Comparison of ENCODE assay signal across 8 cellular contexts in genomic region chr12:93243689-93244513, GRCh38.
DNase-seq lines count a peak whose midpoint lies in the region; ATAC-seq and TF ChIP-seq lines count a peak whose summit lies in the region.

No MANE protein-coding gene starts in this region.

- H3K27ac ChIP-seq in esophagus (ENCODE audit: low read depth in 2 of 2, low read length in 1 of 2) = peak overlapping the region; percentile 5 to 33
- no peak overlapping the region for H3K27ac ChIP-seq in prostate gland

- no peaks in the 10 kb centered on the region for H3K27me3 ChIP-seq in esophagus (ENCODE audit: control insufficient read depth in 1 of 2, insufficient read depth in 2 of 2, low read length in 2 of 2)
- no peaks in the 10 kb centered on the region for H3K27me3 ChIP-seq in prostate gland (replicated peaks; ENCODE audit: insufficient read depth)

- peak overlapping the region; percentile 33; the same call in 1 of the 2 replicates for H3K4me3 ChIP-seq in GM08714 (ENCODE audit: low read length)
- H3K4me3 ChIP-seq in HFF-Myc (replicated peaks; ENCODE audit: low read depth, low read length) = no peak overlapping the region
- no peak overlapping the region for H3K4me3 ChIP-seq in esophagus (ENCODE audit: low read depth in 1 of 2, low read length in 2 of 2)
- H3K4me3 ChIP-seq in prostate gland = no peak overlapping the region

- no peaks in the 10 kb centered on the region for H3K36me3 ChIP-seq in esophagus (ENCODE audit: control insufficient read depth in 2 of 2, insufficient read depth in 2 of 2, low read length in 1 of 2)
- H3K36me3 ChIP-seq in prostate gland = no peaks in the 10 kb centered on the region

- H3K9me3 ChIP-seq in esophagus (ENCODE audit: control insufficient read depth in 2 of 2, insufficient read depth in 1 of 2, low read depth in 1 of 2, low read length in 1 of 2) = no peaks in the 10 kb centered on the region
- H3K9me3 ChIP-seq in prostate gland = no peaks in the 10 kb centered on the region

- TF ChIP-seq CTCF in HFF-Myc (IDR thresholded peaks at IDR 0.05; ENCODE audit: low read depth, low read length, missing control alignments) (no peak), prostate gland (IDR thresholded peaks at IDR 0.05) (no peak)

- DNase-seq in HFF-Myc (ENCODE audit: extremely low read depth, low read depth) (peak; percentile 44), NOMO-1 treated with DMSO at 0.1 percent for 48 hours (lab: John Stamatoyannopoulos, UW; ENCODE audit: unreplicated experiment) (peak; percentile 97), prostate gland (ENCODE audit: low spot score) (peak; percentile 56), midbrain (lab: John Stamatoyannopoulos, UW) (no peak), NCI-H1436 treated with DMSO at 0.1 percent for 48 hours (lab: John Stamatoyannopoulos, UW) (no peak)

- intact Hi-C loops in prostate gland (cut with DNase I) = no loop called here

- WGBS in esophagus, 2 donors = 33 to 41% methylated on average over 4 of the region's 4 CpGs
- 21% methylated on average over 4 of the region's 4 CpGs for WGBS in prostate gland

- no peak for ATAC-seq in HG03108 (IDR thresholded peaks at IDR 0.05; ENCODE audit: unreplicated experiment)

- peaks cover 0 to 5% of the 10 kb centered on the region in 2 donors for H3K4me1 ChIP-seq in esophagus (ENCODE audit: control insufficient read depth in 2 of 2, insufficient read depth in 2 of 2, low read length in 1 of 2)
- H3K4me1 ChIP-seq in prostate gland (replicated peaks) = peaks cover 2% of the 10 kb centered on the region

- TF ChIP-seq POLR2A in prostate gland (IDR thresholded peaks at IDR 0.05) = no peak

Comparison
In these comparisons a context has a peak if more than half of its experiments do, and no peak if none do; other contexts are left out.
1. DNase-seq: peak in HFF-Myc (single experiment), NOMO-1 treated with DMSO at 0.1 percent for 48 hours (single experiment) and prostate gland (single experiment); none in midbrain (single experiment) and NCI-H1436 treated with DMSO at 0.1 percent for 48 hours (single experiment).
2. H3K27ac ChIP-seq: peak in esophagus (2 of 2); none in prostate gland (0 of 2).